Comparison of ENCODE assay signal across 15 cellular contexts in genomic region chr18:75489493-75490190, GRCh38.
DNase-seq lines count a peak whose midpoint lies in the region; ATAC-seq and TF ChIP-seq lines count a peak whose summit lies in the region.
"Had no signal": no experiment of that assay in that cellular context is flagged by ENCODE, and none has a peak within 500 bp of the region (broad histone marks: within the 10 kb centered on the region; RNA-seq: fewer than 3 reads in every experiment).

No MANE protein-coding gene starts in this region.

- DNase-seq in EH (ENCODE audit: low read depth): peak; percentile 96
- peak; percentile 29 for DNase-seq in NCI-H69 (lab: John Stamatoyannopoulos, UW)
- DNase-seq in osteocyte (ENCODE audit: extremely low spot score, unreplicated experiment): no peak
- no peak for DNase-seq in GOT3 (lab: John Stamatoyannopoulos, UW)
- no peak for DNase-seq in NCI-H345 (lab: John Stamatoyannopoulos, UW)
- DNase-seq: activated CD4-positive, alpha-beta T cell treated with anti-CD3 and anti-CD28 coated beads for 36 hours; DND-41; NCI-H146; Peyer's patch; stimulated activated CD4-positive, alpha-beta T cell treated with anti-CD3 and anti-CD28 coated beads, Interleukin-12 subunit alpha, Interleukin-12 subunit beta, amount 100 ng/mL, for 4 hours; stimulated activated naive CD4-positive, alpha-beta T cell treated with Interleukin-2 at 50 U/mL for 16 hours had no signal

- H3K27ac Mint-ChIP-seq in osteocyte (ENCODE audit: unreplicated experiment): peak overlapping the region; percentile 86
- no peak overlapping the region for H3K27ac Mint-ChIP-seq in stimulated activated memory B cell treated with anti-CD40 and anti-IgM and Interleukin-4, amounts not matched to agents 10 μg/mL and 1 μg/mL and 100 μg/mL, for 72 hours
- H3K27ac Mint-ChIP-seq: activated CD4-positive, alpha-beta T cell treated with anti-CD3 and anti-CD28 coated beads for 36 hours; activated naive CD4-positive, alpha-beta T cell treated with anti-CD3 and anti-CD28 coated beads, Interleukin-2, amount 50 U/mL, for 24 hours had no signal

- peaks cover 14% of the 10 kb centered on the region for H3K4me1 Mint-ChIP-seq in osteocyte (ENCODE audit: unreplicated experiment)
- H3K4me1 Mint-ChIP-seq in stimulated activated memory B cell treated with anti-CD40 and anti-IgM and Interleukin-4, amounts not matched to agents 10 μg/mL and 1 μg/mL and 100 μg/mL, for 72 hours: no peaks in the 10 kb centered on the region
- H3K4me1 Mint-ChIP-seq: activated CD4-positive, alpha-beta T cell treated with anti-CD3 and anti-CD28 coated beads for 36 hours had no signal

- no peak for TF ChIP-seq CTCF in osteocyte (IDR thresholded peaks at IDR 0.05)

- H3K9me3 Mint-ChIP-seq in osteocyte (ENCODE audit: unreplicated experiment): no peaks in the 10 kb centered on the region
- no peaks in the 10 kb centered on the region for H3K9me3 Mint-ChIP-seq in stimulated activated memory B cell treated with anti-CD40 and anti-IgM and Interleukin-4, amounts not matched to agents 10 μg/mL and 1 μg/mL and 100 μg/mL, for 72 hours
- H3K9me3 Mint-ChIP-seq: activated naive CD4-positive, alpha-beta T cell treated with anti-CD3 and anti-CD28 coated beads, Interleukin-2, amount 50 U/mL, for 24 hours had no signal

- ATAC-seq in esophagus mucosa (peak; percentile 64), HG03196 (IDR thresholded peaks at IDR 0.05; ENCODE audit: unreplicated experiment) (no peak)
- no peak for ATAC-seq in stimulated activated memory B cell treated with anti-CD40 and anti-IgM and Interleukin-4, amounts not matched to agents 10 μg/mL and 1 μg/mL and 100 μg/mL, for 72 hours
- ATAC-seq: activated CD4-positive, alpha-beta T cell treated with anti-CD3 and anti-CD28 coated beads for 36 hours had no signal

- H3K4me3 Mint-ChIP-seq in osteocyte (ENCODE audit: unreplicated experiment): peak overlapping the region; percentile 24
- no peak overlapping the region for H3K4me3 Mint-ChIP-seq in stimulated activated memory B cell treated with anti-CD40 and anti-IgM and Interleukin-4, amounts not matched to agents 10 μg/mL and 1 μg/mL and 100 μg/mL, for 72 hours
- H3K4me3 Mint-ChIP-seq: activated CD4-positive, alpha-beta T cell treated with anti-CD3 and anti-CD28 coated beads for 36 hours; activated naive CD4-positive, alpha-beta T cell treated with anti-CD3 and anti-CD28 coated beads, Interleukin-2, amount 50 U/mL, for 24 hours had no signal

- no peaks in the 10 kb centered on the region for H3K27me3 Mint-ChIP-seq in osteocyte (ENCODE audit: unreplicated experiment)
- H3K27me3 Mint-ChIP-seq in stimulated activated memory B cell treated with anti-CD40 and anti-IgM and Interleukin-4, amounts not matched to agents 10 μg/mL and 1 μg/mL and 100 μg/mL, for 72 hours: peaks cover 23% of the 10 kb centered on the region

- no peaks in the 10 kb centered on the region for H3K36me3 Mint-ChIP-seq in osteocyte (ENCODE audit: unreplicated experiment)
- H3K36me3 Mint-ChIP-seq in stimulated activated memory B cell treated with anti-CD40 and anti-IgM and Interleukin-4, amounts not matched to agents 10 μg/mL and 1 μg/mL and 100 μg/mL, for 72 hours: no peaks in the 10 kb centered on the region
- H3K36me3 Mint-ChIP-seq: activated naive CD4-positive, alpha-beta T cell treated with anti-CD3 and anti-CD28 coated beads, Interleukin-2, amount 50 U/mL, for 24 hours had no signal

Comparison
In these comparisons a context has a peak if more than half of its experiments do, and no peak if none do; other contexts are left out.
1. DNase-seq: peak in EH (single experiment) and NCI-H69 (single experiment); none in osteocyte (single experiment), GOT3 (single experiment) and NCI-H345 (single experiment).